In the genomic region with DNA sequence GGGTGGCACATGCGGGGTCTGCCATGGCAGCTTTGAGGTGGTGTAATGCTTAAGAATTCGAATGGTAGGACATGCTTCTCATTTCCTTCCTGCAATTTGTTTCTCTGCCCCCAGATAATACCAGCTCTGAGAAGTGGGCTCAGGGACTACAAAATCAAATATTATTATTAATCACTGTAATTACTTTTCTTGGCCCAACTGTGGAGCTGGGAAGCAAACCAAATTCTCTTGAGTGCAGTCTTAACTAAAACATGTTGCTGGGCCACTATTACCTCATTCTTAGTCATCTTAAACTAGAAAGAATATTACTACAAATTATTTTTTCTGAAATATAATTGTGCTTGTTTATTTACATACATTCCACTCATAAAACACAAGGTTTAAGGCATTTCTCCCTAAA, we compare ENCODE assay signal across 12 cellular contexts.
DNase-seq lines count a peak whose midpoint lies in the region; ATAC-seq and TF ChIP-seq lines count a peak whose summit lies in the region.
"Had no signal": no experiment of that assay in that cellular context is flagged by ENCODE, and none has a peak within 500 bp of the region (broad histone marks: within the 10 kb centered on the region; RNA-seq: fewer than 3 reads in every experiment).

No MANE protein-coding gene starts in this region.

- peak; percentile 7 for DNase-seq in HPDE6-E6E7 (ENCODE audit: extremely low spot score)
- DNase-seq in cardiac fibroblast (ENCODE audit: low read depth in 2 of 2), result peak; percentile 79 to 90
- DNase-seq in right cardiac atrium, result no peak
- peak; percentile 14 for DNase-seq in thoracic aorta (ENCODE audit: low spot score)
- no peak for DNase-seq in GM20000 (ENCODE audit: low spot score)
- no peak for DNase-seq in naive thymus-derived CD4-positive, alpha-beta T cell
- no peak for DNase-seq in colonic mucosa
- DNase-seq: activated gamma-delta T cell treated with Interleukin-2 at 50 U/mL for 16 hours, NCI-H1105 treated with DMSO at 0.1 percent for 48 hours, NCI-H526 treated with DMSO at 0.1 percent for 48 hours, spleen had no signal

- POLR2A ChIA-PET in naive thymus-derived CD4-positive, alpha-beta T cell (lab: Charles Lee), result no interaction called here

- no peak overlapping the region for H3K27ac ChIP-seq in right cardiac atrium (ENCODE audit: low read length)
- peak overlapping the region; percentile 26 to 60 for H3K27ac ChIP-seq in thoracic aorta
- H3K27ac ChIP-seq in naive thymus-derived CD4-positive, alpha-beta T cell (ENCODE audit: low read depth, low read length), result no peak overlapping the region
- H3K27ac ChIP-seq in colonic mucosa, result no peak overlapping the region
- H3K27ac ChIP-seq: spleen had no signal

- intact Hi-C loops in right cardiac atrium (cut with DNase I), result no loop called here
- intact Hi-C loops in naive thymus-derived CD4-positive, alpha-beta T cell (cut with micrococcal nuclease), result no loop called here
- intact Hi-C loops in colonic mucosa (cut with DNase I), result no loop called here

- H3K9me3 Mint-ChIP-seq in naive thymus-derived CD4-positive, alpha-beta T cell, result peaks cover 0 to 6% (median 2%) of the 10 kb centered on the region in 11 donors

- WGBS in right cardiac atrium, result 47% methylated on average over 2 of the region's 2 CpGs

- peak; percentile 50 to 75 for ATAC-seq in right cardiac atrium
- peak; percentile 51 for ATAC-seq in thoracic aorta (ENCODE audit: insufficient number of reproducible peaks, low FRiP score, low read depth)
- no peak for ATAC-seq in HG03378 (IDR thresholded peaks at IDR 0.05; ENCODE audit: unreplicated experiment)
- ATAC-seq in naive thymus-derived CD4-positive, alpha-beta T cell, result no peak

- no peaks in the 10 kb centered on the region for H3K4me1 Mint-ChIP-seq in naive thymus-derived CD4-positive, alpha-beta T cell

- H3K27me3 Mint-ChIP-seq in naive thymus-derived CD4-positive, alpha-beta T cell, result peaks cover 0 to 23% (median 22%) of the 10 kb centered on the region in 5 donors

- no peak overlapping the region for H3K27ac Mint-ChIP-seq in naive thymus-derived CD4-positive, alpha-beta T cell

- H3K4me1 ChIP-seq in right cardiac atrium (ENCODE audit: control insufficient read depth, insufficient read depth, low read length) (peaks cover 4% of the 10 kb centered on the region), thoracic aorta (ENCODE audit: control insufficient read depth in 1 of 2, low read depth in 2 of 2) (peaks cover 16 to 48% of the 10 kb centered on the region in 2 donors), colonic mucosa (no peaks in the 10 kb centered on the region)
- no peaks in the 10 kb centered on the region for H3K4me1 ChIP-seq in naive thymus-derived CD4-positive, alpha-beta T cell (ENCODE audit: control insufficient read depth in 2 of 2, insufficient read depth in 2 of 2, low read length in 2 of 2)
- H3K4me1 ChIP-seq: spleen had no signal

- CTCF ChIA-PET in naive thymus-derived CD4-positive, alpha-beta T cell (lab: Charles Lee), result no interaction called here

- H3K36me3 ChIP-seq in thoracic aorta (no peaks in the 10 kb centered on the region), colonic mucosa (no peaks in the 10 kb centered on the region)
- H3K36me3 ChIP-seq in naive thymus-derived CD4-positive, alpha-beta T cell (ENCODE audit: control insufficient read depth in 2 of 3, insufficient read depth in 3 of 3, low read length in 3 of 3), result no peaks in the 10 kb centered on the region
- H3K36me3 ChIP-seq: spleen had no signal

- H3K4me3 Mint-ChIP-seq in naive thymus-derived CD4-positive, alpha-beta T cell, result no peak overlapping the region

- H3K9me3 ChIP-seq in right cardiac atrium (ENCODE audit: control insufficient read depth, low read length), result no peaks in the 10 kb centered on the region
- no peaks in the 10 kb centered on the region for H3K9me3 ChIP-seq in thoracic aorta
- no peaks in the 10 kb centered on the region for H3K9me3 ChIP-seq in naive thymus-derived CD4-positive, alpha-beta T cell (ENCODE audit: control insufficient read depth in 2 of 3, low read length in 3 of 3)
- no peaks in the 10 kb centered on the region for H3K9me3 ChIP-seq in colonic mucosa

- H3K4me3 ChIP-seq in cardiac fibroblast (replicated peaks in 1 of 2; ENCODE audit: low read depth in 2 of 2, low read length in 2 of 2) (no peak overlapping the region), right cardiac atrium (ENCODE audit: low read length) (no peak overlapping the region), thoracic aorta (no peak overlapping the region), colonic mucosa (no peak overlapping the region)
- no peak overlapping the region for H3K4me3 ChIP-seq in naive thymus-derived CD4-positive, alpha-beta T cell (ENCODE audit: low read length)
- H3K4me3 ChIP-seq: spleen had no signal

- H3K27me3 ChIP-seq in right cardiac atrium (ENCODE audit: control insufficient read depth, insufficient read depth) (no peaks in the 10 kb centered on the region), thoracic aorta (replicated peaks; ENCODE audit: insufficient read depth) (no peaks in the 10 kb centered on the region), colonic mucosa (no peaks in the 10 kb centered on the region)
- H3K27me3 ChIP-seq in naive thymus-derived CD4-positive, alpha-beta T cell (ENCODE audit: control insufficient read depth in 2 of 2, insufficient read depth in 2 of 2, low read length in 2 of 2), result no peaks in the 10 kb centered on the region
- H3K27me3 ChIP-seq: spleen had no signal

- H3K9ac ChIP-seq in colonic mucosa (ENCODE audit: low read depth in 2 of 2, low read length in 2 of 2), result no peak overlapping the region

- no peaks in the 10 kb centered on the region for H3K36me3 Mint-ChIP-seq in naive thymus-derived CD4-positive, alpha-beta T cell

- no peak for TF ChIP-seq CTCF in cardiac fibroblast (IDR thresholded peaks at IDR 0.05; ENCODE audit: low read depth, low read length)
- TF ChIP-seq CTCF in thoracic aorta (IDR thresholded peaks at IDR 0.05), result no peak
- TF ChIP-seq CTCF in GM20000 (IDR thresholded peaks at IDR 0.05; ENCODE audit: extremely low read depth, missing control alignments), result no peak
- no peak for TF ChIP-seq CTCF in colonic mucosa (IDR thresholded peaks at IDR 0.05)

Comparison
In these comparisons a context has a peak if more than half of its experiments do, and no peak if none do; other contexts are left out.
1. DNase-seq: peak in HPDE6-E6E7 (single experiment), cardiac fibroblast (2 of 2) and thoracic aorta (single experiment); none in right cardiac atrium (0 of 3), GM20000 (single experiment), naive thymus-derived CD4-positive, alpha-beta T cell (0 of 9) and colonic mucosa (single experiment).
2. ATAC-seq: peak in right cardiac atrium (2 of 2) and thoracic aorta (single experiment); none in HG03378 (single experiment) and naive thymus-derived CD4-positive, alpha-beta T cell (single experiment).
3. H3K27ac ChIP-seq: peak in thoracic aorta (2 of 2); none in right cardiac atrium (single experiment), naive thymus-derived CD4-positive, alpha-beta T cell (single experiment) and colonic mucosa (single experiment).